In genomic region chr6:89346433-89346832, GRCh38 we compare ENCODE assay signal across 21 cellular contexts. TPM values are rescaled to one million over a fixed set of nuclear protein-coding genes. Genes with fewer than 3 reads are reported as not detected.
DNase-seq lines count a peak whose midpoint lies in the region; ATAC-seq and TF ChIP-seq lines count a peak whose summit lies in the region.
"Had no signal": no experiment of that assay in that cellular context is flagged by ENCODE, and none has a peak within 500 bp of the region (broad histone marks: within the 10 kb centered on the region; RNA-seq: fewer than 3 reads in every experiment).

No MANE protein-coding gene starts in this region.

- H3K27me3 ChIP-seq in CD8-positive, alpha-beta T cell (ENCODE audit: insufficient read depth, low read length), result no peaks in the 10 kb centered on the region
- H3K27me3 ChIP-seq in H9 (ENCODE audit: insufficient read depth, low read length) (no peaks in the 10 kb centered on the region), mesenchymal stem cell (ENCODE audit: control insufficient read depth in 1 of 2, insufficient read depth in 1 of 2, low read length in 2 of 2) (no peaks in the 10 kb centered on the region), ascending aorta (no peaks in the 10 kb centered on the region)
- H3K27me3 ChIP-seq: brain microvascular endothelial cell, neutrophil, testis had no signal

- no peak overlapping the region for H3T11ph ChIP-seq in H9 (ENCODE audit: low read length)

- no peaks in the 10 kb centered on the region for H3K27me3 Mint-ChIP-seq in CD8-positive, alpha-beta T cell (ENCODE audit: low read depth)
- no peaks in the 10 kb centered on the region for H3K27me3 Mint-ChIP-seq in H9 (ENCODE audit: low read depth)
- H3K27me3 Mint-ChIP-seq in activated T-helper 17 cell treated with anti-CD3 and anti-CD28 coated beads, Interleukin-2, amount 50 U/mL, for 72 hours, result no peaks in the 10 kb centered on the region
- H3K27me3 Mint-ChIP-seq: activated naive CD4-positive, alpha-beta T cell treated with anti-CD3 and anti-CD28 coated beads, Interleukin-2, amount 50 U/mL, for 24 hours had no signal

- TF ChIP-seq CTCF in CD8-positive, alpha-beta T cell (IDR thresholded peaks at IDR 0.05), result no peak
- TF ChIP-seq CTCF in H9 (conservative IDR thresholded peaks at IDR 0.05), result no peak
- no peak for TF ChIP-seq CTCF in ascending aorta (IDR thresholded peaks at IDR 0.05)

- peaks cover 2% of the 10 kb centered on the region for H3K36me3 ChIP-seq in CD8-positive, alpha-beta T cell (ENCODE audit: insufficient read depth, low read length)
- H3K36me3 ChIP-seq in mesenchymal stem cell (ENCODE audit: control insufficient read depth in 1 of 2, insufficient read depth in 2 of 2, low read depth in 1 of 2, low read length in 2 of 2), result peaks cover 3 to 9% of the 10 kb centered on the region in 2 experiments
- peaks cover 5 to 9% of the 10 kb centered on the region in 2 donors for H3K36me3 ChIP-seq in ascending aorta

- no peak overlapping the region for H3K4me3 ChIP-seq in CD8-positive, alpha-beta T cell (ENCODE audit: low read depth, low read length)
- H3K4me3 ChIP-seq in mesenchymal stem cell (ENCODE audit: insufficient read depth in 1 of 2, low read depth in 1 of 2, low read length in 2 of 2) (no peak overlapping the region), ascending aorta (no peak overlapping the region)
- H3K4me3 ChIP-seq: testis had no signal

- no peak overlapping the region for H3K27ac ChIP-seq in CD8-positive, alpha-beta T cell (ENCODE audit: low read depth, low read length)
- H3K27ac ChIP-seq in H9 (ENCODE audit: insufficient read length, low read depth, low read length), result no peak overlapping the region
- peak overlapping the region; percentile 42 for H3K27ac ChIP-seq in mesenchymal stem cell (ENCODE audit: low read length, poor library complexity, severe bottlenecking)
- H3K27ac ChIP-seq in ascending aorta, result no peak overlapping the region
- H3K27ac ChIP-seq: brain microvascular endothelial cell, neutrophil, testis, WERI-Rb-1 had no signal

- DNase-seq in CD8-positive, alpha-beta T cell, result no peak
- DNase-seq in H9 (no peak), mesenchymal stem cell (no peak), HPDE6-E6E7 (ENCODE audit: extremely low spot score) (no peak), A172 (ENCODE audit: low spot score) (no peak), ascending aorta (ENCODE audit: low spot score in 2 of 2) (no peak)
- DNase-seq: activated CD4-positive, alpha-beta T cell treated with anti-CD3 and anti-CD28 coated beads, Interleukin-2, amount 50 U/mL, for 48 hours; activated T-cell treated with anti-CD3 and anti-CD28 coated beads, Interleukin-2, amount 50 U/mL, for 72 hours; brain microvascular endothelial cell; foreskin fibroblast; left colon; NCI-H1417; NCI-H524 treated with DMSO at 0.1 percent for 48 hours; SIG-M5; T-helper 2 cell; testis; WERI-Rb-1 had no signal

- no peak overlapping the region for H2BK15ac ChIP-seq in H9 (ENCODE audit: low read depth, low read length)
- no peak overlapping the region for H2BK15ac ChIP-seq in mesenchymal stem cell (ENCODE audit: low read depth, poor library complexity, severe bottlenecking)

- H3K23me2 ChIP-seq in H9 (ENCODE audit: insufficient read length, low read depth, low read length, poor library complexity, severe bottlenecking), result no peaks in the 10 kb centered on the region

- no peak overlapping the region for H2AK5ac ChIP-seq in H9 (ENCODE audit: insufficient read length, low read length)
- no peak overlapping the region for H2AK5ac ChIP-seq in mesenchymal stem cell (ENCODE audit: low read length, severe bottlenecking)

- H3K23ac ChIP-seq in H9 (ENCODE audit: insufficient read length, low read depth, low read length), result no peak overlapping the region
- H3K23ac ChIP-seq in mesenchymal stem cell (ENCODE audit: low read length in 2 of 2), result no peak overlapping the region

- H2BK12ac ChIP-seq in H9 (ENCODE audit: insufficient read length, low read depth, low read length) (no peak overlapping the region), mesenchymal stem cell (ENCODE audit: low read length in 2 of 2) (no peak overlapping the region)

- POLR2A ChIA-PET in CD8-positive, alpha-beta T cell (lab: Charles Lee), result interaction anchor here (1.4 to 2.2 kb wide), 2 partner anchors 10 to 12 kb away, joined by 4 to 5 read pairs; no protein-coding TSS in a partner anchor

- H4K5ac ChIP-seq in H9 (ENCODE audit: insufficient read length, low read depth, low read length), result no peak overlapping the region

- H3K79me1 ChIP-seq in H9 (ENCODE audit: insufficient read depth, low read depth, low read length, poor library complexity, severe bottlenecking) (no peaks in the 10 kb centered on the region), mesenchymal stem cell (replicated peaks; ENCODE audit: low read length, poor library complexity, severe bottlenecking) (peaks cover 15% of the 10 kb centered on the region)

- H4K91ac ChIP-seq in H9 (ENCODE audit: insufficient read length, low read depth, low read length), result no peak overlapping the region
- H4K91ac ChIP-seq in mesenchymal stem cell (ENCODE audit: low read length), result no peak overlapping the region

- H3K14ac ChIP-seq in H9 (ENCODE audit: insufficient read depth, low read length) (peak overlapping the region; percentile 64; the same call in 1 of the 2 replicates), mesenchymal stem cell (ENCODE audit: low read length in 2 of 2) (no peak overlapping the region)

- H3K4me1 ChIP-seq in CD8-positive, alpha-beta T cell (ENCODE audit: insufficient read depth, low read length), result peaks cover 20% of the 10 kb centered on the region
- H3K4me1 ChIP-seq in H9 (ENCODE audit: insufficient read depth, low read length) (no peaks in the 10 kb centered on the region), mesenchymal stem cell (ENCODE audit: control insufficient read depth, insufficient read depth, low read depth, low read length) (peaks cover 15% of the 10 kb centered on the region), ascending aorta (peaks cover 3 to 16% of the 10 kb centered on the region in 2 donors)

- no peak overlapping the region for H3K18ac ChIP-seq in H9 (ENCODE audit: insufficient read length, low read depth, low read length)
- H3K18ac ChIP-seq in mesenchymal stem cell (ENCODE audit: low read depth in 1 of 2, low read length in 2 of 2), result no peak overlapping the region

- peaks cover 55% of the 10 kb centered on the region for H3K4me1 Mint-ChIP-seq in CD8-positive, alpha-beta T cell (ENCODE audit: low read depth)
- peaks cover 15 to 26% of the 10 kb centered on the region in 2 experiments for H3K4me1 Mint-ChIP-seq in H9
- H3K4me1 Mint-ChIP-seq in activated T-helper 17 cell treated with anti-CD3 and anti-CD28 coated beads, Interleukin-2, amount 50 U/mL, for 72 hours, result peaks cover 38% of the 10 kb centered on the region

- H3K36me3 Mint-ChIP-seq in CD8-positive, alpha-beta T cell, result peaks cover 13% of the 10 kb centered on the region
- peaks cover 2 to 6% (median 4%) of the 10 kb centered on the region in 3 experiments; a peak in 4 of 7 replicates for H3K36me3 Mint-ChIP-seq in H9 (ENCODE audit: insufficient read depth in 1 of 3, low read depth in 3 of 3)
- peaks cover 25% of the 10 kb centered on the region for H3K36me3 Mint-ChIP-seq in activated T-helper 17 cell treated with anti-CD3 and anti-CD28 coated beads, Interleukin-2, amount 50 U/mL, for 72 hours (ENCODE audit: low read depth)

- no peaks in the 10 kb centered on the region for H4K20me1 ChIP-seq in H9 (ENCODE audit: control insufficient read depth, insufficient read depth, insufficient read length)

- intact Hi-C loops in CD8-positive, alpha-beta T cell (cut with DNase I, micrococcal nuclease), result loop anchor here in 1 of 2 experiments (5.0 kb wide), 1 partner anchor 49 kb away; no protein-coding TSS in a partner anchor
- intact Hi-C loops in ascending aorta (cut with DNase I), result no loop called here

- H3K9ac ChIP-seq in H9 (ENCODE audit: extremely low read depth, insufficient read length, low read length), result no peak overlapping the region
- H3K9ac ChIP-seq in mesenchymal stem cell (ENCODE audit: low read length), result no peak overlapping the region

- no peak overlapping the region for H3K4ac ChIP-seq in H9 (ENCODE audit: low read depth, low read length)
- no peak overlapping the region for H3K4ac ChIP-seq in mesenchymal stem cell (ENCODE audit: low read depth in 1 of 2, low read length in 2 of 2)

- no peak for ATAC-seq in CD8-positive, alpha-beta T cell
- no peak for ATAC-seq in activated T-helper 17 cell treated with anti-CD3 and anti-CD28 coated beads, Interleukin-2, amount 50 U/mL, for 72 hours (replicated peaks)
- ATAC-seq in HG02610 (IDR thresholded peaks at IDR 0.05; ENCODE audit: unreplicated experiment), result no peak
- ATAC-seq: activated T-cell treated with anti-CD3 and anti-CD28 coated beads, Interleukin-2, amount 50 U/mL, for 72 hours; left colon had no signal

- no peaks in the 10 kb centered on the region for H3K9me3 Mint-ChIP-seq in CD8-positive, alpha-beta T cell
- H3K9me3 Mint-ChIP-seq in H9, result no peaks in the 10 kb centered on the region
- H3K9me3 Mint-ChIP-seq in activated T-helper 17 cell treated with anti-CD3 and anti-CD28 coated beads, Interleukin-2, amount 50 U/mL, for 72 hours, result no peaks in the 10 kb centered on the region
- H3K9me3 Mint-ChIP-seq: activated naive CD4-positive, alpha-beta T cell treated with anti-CD3 and anti-CD28 coated beads, Interleukin-2, amount 50 U/mL, for 24 hours; activated T-cell treated with anti-CD3 and anti-CD28 coated beads, Interleukin-2, amount 50 U/mL, for 72 hours had no signal

- peak overlapping the region; percentile 12 for H3K27ac Mint-ChIP-seq in CD8-positive, alpha-beta T cell
- no peak overlapping the region for H3K27ac Mint-ChIP-seq in H9
- peak overlapping the region; percentile 26 for H3K27ac Mint-ChIP-seq in activated T-helper 17 cell treated with anti-CD3 and anti-CD28 coated beads, Interleukin-2, amount 50 U/mL, for 72 hours
- H3K27ac Mint-ChIP-seq: activated naive CD4-positive, alpha-beta T cell treated with anti-CD3 and anti-CD28 coated beads, Interleukin-2, amount 50 U/mL, for 24 hours; activated T-cell treated with anti-CD3 and anti-CD28 coated beads, Interleukin-2, amount 50 U/mL, for 72 hours had no signal

- no peak overlapping the region for H2BK20ac ChIP-seq in H9 (ENCODE audit: low read depth, low read length, poor library complexity, severe bottlenecking)

- WGBS in H9 (ENCODE audit: extremely low coverage, insufficient read length, low lambda C conversion rate), result no CpG with 5 or more reads among the region's 4 CpGs
- WGBS in mesenchymal stem cell, result 71% methylated on average over 3 of the region's 4 CpGs

- CTCF ChIA-PET in CD8-positive, alpha-beta T cell (lab: Charles Lee), result interaction anchor here (0.9 to 4.2 kb wide), 2 partner anchors 9 to 25 kb away, joined by 4 to 29 read pairs; no protein-coding TSS in a partner anchor

- H4K8ac ChIP-seq in H9 (replicated peaks; ENCODE audit: insufficient read length, low read depth, low read length), result no peak overlapping the region
- H4K8ac ChIP-seq in mesenchymal stem cell (ENCODE audit: low read length), result peak overlapping the region; percentile 45

- H2BK120ac ChIP-seq in H9 (ENCODE audit: low read depth, low read length, poor library complexity, severe bottlenecking), result no peak overlapping the region
- H2BK120ac ChIP-seq in mesenchymal stem cell (ENCODE audit: low read depth, low read length), result no peak overlapping the region

- H3K79me2 ChIP-seq in H9 (ENCODE audit: insufficient read depth, low read length), result no peaks in the 10 kb centered on the region; the same call in 1 of the 2 replicates

- H3K9me3 ChIP-seq in CD8-positive, alpha-beta T cell (ENCODE audit: low read length), result no peaks in the 10 kb centered on the region
- no peaks in the 10 kb centered on the region for H3K9me3 ChIP-seq in H9 (ENCODE audit: control insufficient read depth, low read depth, low read length)
- H3K9me3 ChIP-seq in mesenchymal stem cell (ENCODE audit: control insufficient read depth, low read length), result no peaks in the 10 kb centered on the region
- no peaks in the 10 kb centered on the region for H3K9me3 ChIP-seq in ascending aorta
- H3K9me3 ChIP-seq: neutrophil, testis had no signal

- H3K4me3 Mint-ChIP-seq in CD8-positive, alpha-beta T cell, result no peak overlapping the region
- no peak overlapping the region for H3K4me3 Mint-ChIP-seq in H9
- H3K4me3 Mint-ChIP-seq in activated T-helper 17 cell treated with anti-CD3 and anti-CD28 coated beads, Interleukin-2, amount 50 U/mL, for 72 hours, result no peak overlapping the region
- H3K4me3 Mint-ChIP-seq: activated naive CD4-positive, alpha-beta T cell treated with anti-CD3 and anti-CD28 coated beads, Interleukin-2, amount 50 U/mL, for 24 hours; activated T-cell treated with anti-CD3 and anti-CD28 coated beads, Interleukin-2, amount 50 U/mL, for 72 hours had no signal

- H3K4me2 ChIP-seq in H9 (ENCODE audit: insufficient read depth, insufficient read length, low read length) (no peak overlapping the region), mesenchymal stem cell (ENCODE audit: low read length, poor library complexity, severe bottlenecking) (peak overlapping the region; percentile 38)

- H2AFZ ChIP-seq in H9 (ENCODE audit: low read length), result no peak overlapping the region
- no peak overlapping the region for H2AFZ ChIP-seq in mesenchymal stem cell (ENCODE audit: low read depth, low read length)

- H2BK5ac ChIP-seq in H9 (ENCODE audit: insufficient read length, low read length) (no peak overlapping the region), mesenchymal stem cell (ENCODE audit: low read depth, low read length, poor library complexity, severe bottlenecking) (no peak overlapping the region)

- no peak overlapping the region for H3K56ac ChIP-seq in H9 (ENCODE audit: insufficient read length, low read depth, low read length)

RNA-seq across cellular contexts. Expression of gene UBE2J1, which starts 6.1 kb away (rescaled TPM):
- total RNA-seq in CD8-positive, alpha-beta T cell, result 10 to 100 TPM; 34.1 to 37.5 TPM
- total RNA-seq in H9 (2021) (13.1 and 13.2 TPM in 2 replicates), ascending aorta (29.5 TPM)
- 10 to 100 TPM; 18.1 to 25.4 TPM for total RNA-seq in activated T-helper 17 cell treated with anti-CD3 and anti-CD28 coated beads, Interleukin-2, amount 50 U/mL, for 72 hours
- polyA plus RNA-seq in mesenchymal stem cell (2013, experiment 1 of 2), result 57.8 TPM
- 59.2 TPM for polyA plus RNA-seq in mesenchymal stem cell (2013, experiment 2 of 2)
- total RNA-seq in A172 (2014; rRNA removed; shearing (Covaris generic)), result 36.5 and 39.4 TPM in 2 replicates

RNA-seq across cellular contexts. Expression of gene GABRR2, which starts 31.3 kb away (rescaled TPM):
- total RNA-seq in CD8-positive, alpha-beta T cell, result under 1 TPM; 0.43 to 0.64 TPM
- total RNA-seq in H9 (2021) (not detected in 2 replicates), ascending aorta (0.32 TPM)
- under 1 TPM; 0.64 to 0.71 TPM for total RNA-seq in activated T-helper 17 cell treated with anti-CD3 and anti-CD28 coated beads, Interleukin-2, amount 50 U/mL, for 72 hours
- 0.14 TPM for polyA plus RNA-seq in mesenchymal stem cell (2013, experiment 1 of 2)
- polyA plus RNA-seq in mesenchymal stem cell (2013, experiment 2 of 2), result 0.11 TPM
- total RNA-seq in A172 (2014; rRNA removed; shearing (Covaris generic)), result not detected in 2 replicates

Comparison
In these comparisons a context has a peak if more than half of its experiments do, and no peak if none do; other contexts are left out.
1. H3K27ac Mint-ChIP-seq: peak in CD8-positive, alpha-beta T cell (single experiment) and activated T-helper 17 cell treated with anti-CD3 and anti-CD28 coated beads, Interleukin-2, amount 50 U/mL, for 72 hours (single experiment); none in H9 (0 of 3).